ENCODE assay signal across 23 cellular contexts in genomic region chr12:107475900-107476299, GRCh38.
"Had no signal": no experiment of that assay in that cellular context is flagged by ENCODE, and none has a peak within 500 bp of the region (broad histone marks: within the 10 kb centered on the region; RNA-seq: fewer than 3 reads in every experiment).

No MANE protein-coding gene starts in this region.

- H3K4me1 ChIP-seq: adrenal gland, breast epithelium, lower lobe of right lung had no signal

- FAIRE-seq: astrocyte, endothelial cell of umbilical vein had no signal

- H3K27ac ChIP-seq: adrenal gland, breast epithelium, esophagus squamous epithelium, hepatocyte, lower lobe of right lung had no signal

- H3K27ac Mint-ChIP-seq: activated CD4-positive, alpha-beta T cell treated with anti-CD3 and anti-CD28 coated beads, Interleukin-2, amount 10 ng/mL, durations not matched to agents 7 days and 5 days; activated T-cell treated with anti-CD3 and anti-CD28 coated beads, Interleukin-2, amount 50 U/mL, for 72 hours; dendritic cell treated with granulocyte-macrophage colony-stimulating factor and Interleukin-4, amounts not matched to agents 40 ng/mL and 50 ng/mL, for 4 days; nephron progenitor cell; stimulated activated effector memory CD8-positive, alpha-beta T cell treated with anti-CD3 and anti-CD28 coated beads, Interleukin-12 subunit alpha, Interleukin-12 subunit beta, amount 100 ng/mL, for 72 hours had no signal

- H3K9me3 ChIP-seq: adrenal gland, breast epithelium, esophagus squamous epithelium, lower lobe of right lung had no signal

- H3K4me3 Mint-ChIP-seq: activated CD4-positive, alpha-beta T cell treated with anti-CD3 and anti-CD28 coated beads, Interleukin-2, amount 10 ng/mL, durations not matched to agents 7 days and 5 days; activated T-cell treated with anti-CD3 and anti-CD28 coated beads, Interleukin-2, amount 50 U/mL, for 72 hours; dendritic cell treated with granulocyte-macrophage colony-stimulating factor and Interleukin-4, amounts not matched to agents 40 ng/mL and 50 ng/mL, for 4 days; nephron progenitor cell; stimulated activated effector memory CD8-positive, alpha-beta T cell treated with anti-CD3 and anti-CD28 coated beads, Interleukin-12 subunit alpha, Interleukin-12 subunit beta, amount 100 ng/mL, for 72 hours had no signal

- H3K9me3 Mint-ChIP-seq: activated CD4-positive, alpha-beta T cell treated with anti-CD3 and anti-CD28 coated beads, Interleukin-2, amount 10 ng/mL, durations not matched to agents 7 days and 5 days; activated T-cell treated with anti-CD3 and anti-CD28 coated beads, Interleukin-2, amount 50 U/mL, for 72 hours; dendritic cell treated with granulocyte-macrophage colony-stimulating factor and Interleukin-4, amounts not matched to agents 40 ng/mL and 50 ng/mL, for 4 days; stimulated activated effector memory CD8-positive, alpha-beta T cell treated with anti-CD3 and anti-CD28 coated beads, Interleukin-12 subunit alpha, Interleukin-12 subunit beta, amount 100 ng/mL, for 72 hours had no signal

- H3K4me3 ChIP-seq: adrenal gland, breast epithelium, esophagus squamous epithelium, hepatocyte, lower lobe of right lung, smooth muscle cell had no signal

- ATAC-seq: left colon, lower lobe of right lung, sciatic nerve had no signal

- H3K36me3 ChIP-seq: adrenal gland, breast epithelium, esophagus squamous epithelium, lower lobe of right lung had no signal

- DNase-seq: activated CD4-positive, alpha-beta T cell treated with anti-CD3 and anti-CD28 coated beads, Interleukin-2, amount 10 ng/mL, durations not matched to agents 7 days and 5 days; activated CD8-positive, alpha-beta memory T cell treated with anti-CD3 and anti-CD28 coated beads for 24 hours; activated effector memory CD4-positive, alpha-beta T cell treated with anti-CD3 and anti-CD28 coated beads, Interleukin-2, amount 50 U/mL, for 16 hours; activated naive CD4-positive, alpha-beta T cell treated with anti-CD3 and anti-CD28 coated beads, Interleukin-2, amount 50 U/mL, for 16 hours; activated T-cell treated with anti-CD3 and anti-CD28 coated beads, Interleukin-2, amount 50 U/mL, for 72 hours; adrenal gland; cerebellar nuclear complex; effector CD8-positive, alpha-beta T cell; esophagus squamous epithelium; islet precursor cell; left colon; lower lobe of right lung; nephron progenitor cell; nucleus accumbens; stimulated activated CD4-positive, alpha-beta T cell treated with anti-CD3 and anti-CD28 coated beads, Interleukin-4, amount 100 ng/mL, for 1 hour had no signal

- H3K36me3 Mint-ChIP-seq: stimulated activated effector memory CD8-positive, alpha-beta T cell treated with anti-CD3 and anti-CD28 coated beads, Interleukin-12 subunit alpha, Interleukin-12 subunit beta, amount 100 ng/mL, for 72 hours had no signal

- H3K27me3 ChIP-seq: adrenal gland, breast epithelium, esophagus squamous epithelium, hepatocyte had no signal

- H3K27me3 Mint-ChIP-seq: activated CD4-positive, alpha-beta T cell treated with anti-CD3 and anti-CD28 coated beads, Interleukin-2, amount 10 ng/mL, durations not matched to agents 7 days and 5 days; dendritic cell treated with granulocyte-macrophage colony-stimulating factor and Interleukin-4, amounts not matched to agents 40 ng/mL and 50 ng/mL, for 4 days had no signal
